Comparison of ENCODE assay signal across 34 cellular contexts in genomic region chr11:44146931-44147330, GRCh38.
"Had no signal": no experiment of that assay in that cellular context is flagged by ENCODE, and none has a peak within 500 bp of the region (broad histone marks: within the 10 kb centered on the region; RNA-seq: fewer than 3 reads in every experiment).

No MANE protein-coding gene starts in this region.

- H3K27me3 ChIP-seq: adrenal gland, body of pancreas, brain microvascular endothelial cell, breast epithelium, cardiac muscle cell had no signal

- H3K9me3 ChIP-seq: adrenal gland, body of pancreas, breast epithelium had no signal

- H3K4me1 ChIP-seq: body of pancreas, breast epithelium had no signal

- H3K4me3 ChIP-seq: adrenal gland, body of pancreas, breast epithelium, cardiac muscle cell had no signal

- DNase-seq: activated B cell treated with CpG ODN at 0.5 μM for 24 hours; activated CD4-positive, alpha-beta memory T cell treated with anti-CD3 and anti-CD28 coated beads for 36 hours; activated CD4-positive, alpha-beta T cell treated with anti-CD3 and anti-CD28 coated beads for 4 hours; activated CD4-positive, alpha-beta T cell treated with anti-CD3 and anti-CD28 coated beads, Interleukin-2, amount 10 ng/mL, durations not matched to agents 24 days and 14 days; activated CD4-positive, alpha-beta T cell treated with anti-CD3 and anti-CD28 coated beads, Interleukin-2, amount 50 U/mL, for 1 hour; activated CD4-positive, alpha-beta T cell treated with anti-CD3 and anti-CD28 coated beads, Interleukin-2, amount 50 U/mL, for 4 hours; activated CD4-positive, CD25-positive, alpha-beta regulatory T cell treated with anti-CD3 and anti-CD28 coated beads, Interleukin-2, amount 50 U/mL, for 72 hours; activated CD8-positive, alpha-beta memory T cell treated with anti-CD3 and anti-CD28 coated beads, Interleukin-2, amount 10 ng/mL, durations not matched to agents 7 days and 5 days; activated CD8-positive, alpha-beta memory T cell treated with anti-CD3 and anti-CD28 coated beads, Interleukin-2, amount 50 U/mL, for 48 hours; activated CD8-positive, alpha-beta T cell treated with anti-CD3 and anti-CD28 coated beads for 36 hours; activated effector memory CD4-positive, alpha-beta T cell treated with anti-CD3 and anti-CD28 coated beads, Interleukin-2, amount 50 U/mL, for 16 hours; activated gamma-delta T cell treated with Interleukin-2 at 50 U/mL for 16 hours; activated naive CD4-positive, alpha-beta T cell; activated naive CD4-positive, alpha-beta T cell treated with anti-CD3 and anti-CD28 coated beads for 36 hours; activated naive CD4-positive, alpha-beta T cell treated with anti-CD3 and anti-CD28 coated beads, Interleukin-2, amount 50 U/mL, for 16 hours; activated naive CD8-positive, alpha-beta T cell treated with anti-CD3 and anti-CD28 coated beads for 36 hours; activated T-cell treated with anti-CD3 and anti-CD28 coated beads, Interleukin-2, amount 50 U/mL, for 4 hours; activated T-cell treated with anti-CD3 and anti-CD28 coated beads, Interleukin-2, amount 50 U/mL, for 72 hours; adrenal gland; amniotic stem cell; aorta; body of pancreas; brain microvascular endothelial cell; cerebellar nuclear complex; SW 1271; T-helper 1 cell; T-helper 2 cell; T-helper 9 cell had no signal

- ATAC-seq: activated CD8-positive, alpha-beta memory T cell treated with anti-CD3 and anti-CD28 coated beads, Interleukin-2, amount 10 ng/mL, durations not matched to agents 7 days and 5 days; activated CD8-positive, alpha-beta T cell treated with anti-CD3 and anti-CD28 coated beads for 36 hours; activated naive CD4-positive, alpha-beta T cell treated with anti-CD3 and anti-CD28 coated beads, Interleukin-2, amount 50 U/mL, for 72 hours; activated T-cell treated with anti-CD3 and anti-CD28 coated beads, Interleukin-2, amount 50 U/mL, for 4 hours; activated T-cell treated with anti-CD3 and anti-CD28 coated beads, Interleukin-2, amount 50 U/mL, for 72 hours; activated T-helper 17 cell treated with anti-CD3 and anti-CD28 coated beads, Interleukin-2, amount 50 U/mL, for 72 hours; body of pancreas had no signal

- FAIRE-seq: astrocyte, TTC549 had no signal

- H3K27ac ChIP-seq: adrenal gland, body of pancreas, brain microvascular endothelial cell, breast epithelium, cardiac muscle cell had no signal

- H3K36me3 ChIP-seq: adrenal gland, brain microvascular endothelial cell, breast epithelium, cardiac muscle cell had no signal
